Comparison of ENCODE assay signal across 30 cellular contexts in the genomic region with DNA sequence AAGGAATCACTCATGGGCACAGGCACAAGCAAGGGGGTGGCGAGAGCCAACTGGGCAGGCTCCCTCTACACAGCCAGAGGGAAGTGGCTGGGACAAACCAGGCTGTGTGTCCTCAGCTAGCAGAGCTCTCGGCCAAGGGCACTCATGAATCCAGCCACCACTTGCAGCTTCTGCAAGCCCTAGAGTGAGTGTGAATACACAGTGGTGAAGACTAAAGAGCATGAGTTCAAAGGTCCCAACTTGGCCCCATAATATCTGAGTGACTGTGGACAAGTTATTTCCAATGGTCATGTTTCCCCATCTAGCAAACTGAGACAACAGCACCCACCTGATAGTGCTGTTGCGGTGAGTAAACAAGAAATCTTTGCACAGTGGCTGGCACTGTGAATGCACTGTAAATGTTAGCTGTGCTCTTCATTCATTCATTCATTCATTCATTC. TPM values are rescaled to one million over a fixed set of nuclear protein-coding genes. Genes with fewer than 3 reads are reported as not detected.
"Had no signal": no experiment of that assay in that cellular context is flagged by ENCODE, and none has a peak within 500 bp of the region (broad histone marks: within the 10 kb centered on the region; RNA-seq: fewer than 3 reads in every experiment).

No MANE protein-coding gene starts in this region.

- H3K27ac ChIP-seq: Peyer's patch, VCaP had no signal

- H3K9me3 ChIP-seq: Peyer's patch had no signal

- H3K4me1 ChIP-seq: Peyer's patch had no signal

- H3K36me3 ChIP-seq: Peyer's patch had no signal

- DNase-seq: activated B cell treated with CpG ODN at 0.5 μM for 24 hours; activated CD4-positive, alpha-beta memory T cell treated with anti-CD3 and anti-CD28 coated beads for 36 hours; activated CD4-positive, alpha-beta T cell treated with anti-CD3 and anti-CD28 coated beads for 4 hours; activated CD4-positive, alpha-beta T cell treated with anti-CD3 and anti-CD28 coated beads, Interleukin-2, amount 50 U/mL, for 1 hour; activated CD4-positive, CD25-positive, alpha-beta regulatory T cell treated with anti-CD3 and anti-CD28 coated beads, Interleukin-2, amount 50 U/mL, for 72 hours; activated CD8-positive, alpha-beta memory T cell treated with anti-CD3 and anti-CD28 coated beads, Interleukin-2, amount 50 U/mL, for 4 hours; activated gamma-delta T cell treated with Interleukin-2 at 50 U/mL for 16 hours; activated naive CD4-positive, alpha-beta T cell treated with anti-CD3 and anti-CD28 coated beads for 36 hours; activated T-cell treated with anti-CD3 and anti-CD28 coated beads for 4 hours; activated T-cell treated with anti-CD3 and anti-CD28 coated beads, Interleukin-2, amount 50 U/mL, for 4 hours; central memory CD4-positive, alpha-beta T cell; Karpas-422; NCI-H1105; NCI-H1417 treated with DMSO at 0.1 percent for 48 hours; NCI-H187 treated with DMSO at 0.1 percent for 48 hours; NCI-H2081 treated with DMSO at 0.1 percent for 48 hours; NCI-H226; NCI-H446 treated with DMSO at 0.1 percent for 48 hours; NCI-H524; NK-92 treated with Interleukin-12 subunit alpha and Interleukin-12 subunit beta, amount 100 ng/mL, for 24 hours; PC-3; Peyer's patch; RPMI8226; SW 1271; T-helper 1 cell; T-helper 2 cell; T-helper 9 cell had no signal

- H3K4me3 ChIP-seq: Peyer's patch had no signal

- ATAC-seq: activated naive CD4-positive, alpha-beta T cell treated with anti-CD3 and anti-CD28 coated beads, Interleukin-2, amount 50 U/mL, for 72 hours; activated T-cell treated with anti-CD3 and anti-CD28 coated beads, Interleukin-2, amount 50 U/mL, for 4 hours; PC-3 had no signal

- H3K27me3 ChIP-seq: Peyer's patch had no signal

RNA-seq across cellular contexts. Expression of a gene that starts 51.7 kb away (rescaled TPM):
- total RNA-seq: activated B cell treated with CpG ODN at 0.5 μM for 24 hours; activated CD4-positive, alpha-beta memory T cell treated with anti-CD3 and anti-CD28 coated beads for 36 hours; activated naive CD4-positive, alpha-beta T cell treated with anti-CD3 and anti-CD28 coated beads for 36 hours; activated naive CD4-positive, alpha-beta T cell treated with anti-CD3 and anti-CD28 coated beads, Interleukin-2, amount 50 U/mL, for 72 hours; activated T-cell treated with anti-CD3 and anti-CD28 coated beads, Interleukin-2, amount 50 U/mL, for 4 hours; activated T-helper 1 cell treated with anti-CD3 and anti-CD28 coated beads, Interleukin-12 subunit alpha, Interleukin-12 subunit beta, Interleukin-2, Interleukin-4 antibody, amounts not matched to agents 30 ng/mL and 10 ng/mL and 1 ng/mL, durations not matched to agents 14 hours and 24 hours and 36 hours had no signal
